In the genomic region with DNA sequence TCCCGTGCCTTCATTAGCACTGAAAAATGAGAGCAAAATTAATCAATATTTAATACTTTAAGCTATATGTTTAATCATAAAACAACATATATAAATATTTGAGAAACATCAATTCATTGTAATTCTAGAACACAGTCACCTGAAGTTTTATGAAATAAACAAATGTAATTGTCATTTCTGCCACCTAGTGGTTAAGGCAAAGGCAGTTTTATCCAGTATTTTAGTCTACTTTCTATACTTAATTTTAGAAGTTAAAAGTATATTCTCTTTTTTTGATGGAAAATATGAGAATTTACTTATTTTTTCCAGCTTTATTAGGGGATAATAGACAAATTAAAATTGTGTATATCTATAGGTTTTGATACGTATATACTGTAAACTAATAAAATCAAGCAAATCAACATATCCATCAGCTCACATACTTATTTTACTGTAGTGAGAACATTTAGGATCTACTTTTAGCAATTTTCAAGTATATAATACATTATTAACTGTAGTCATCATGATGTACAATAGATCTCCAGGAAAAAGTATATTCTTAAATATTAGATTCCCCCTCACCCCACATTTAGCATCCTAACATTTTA, we compare ENCODE assay signal across 8 cellular contexts. TPM values are rescaled to one million over a fixed set of nuclear protein-coding genes. Genes with fewer than 3 reads are reported as not detected.
DNase-seq lines count a peak whose midpoint lies in the region; ATAC-seq and TF ChIP-seq lines count a peak whose summit lies in the region.

No MANE protein-coding gene starts in this region.

- CTCF ChIA-PET in OCI-LY7 (lab: Charles Lee; ENCODE audit: unreplicated experiment), result interaction anchor here (0.9 kb wide), 1 partner anchor 142 kb away, joined by 3 read pairs; no protein-coding TSS in a partner anchor

- H3K27me3 ChIP-seq in left ventricle myocardium inferior (ENCODE audit: low read depth) (no peaks in the 10 kb centered on the region), foreskin keratinocyte (no peaks in the 10 kb centered on the region)

- intact Hi-C loops in left ventricle myocardium inferior (cut with micrococcal nuclease), result no loop called here
- intact Hi-C loops in left ventricle myocardium superior (cut with micrococcal nuclease), result no loop called here
- intact Hi-C loops in OCI-LY7 (cut with micrococcal nuclease; ENCODE audit: unreplicated experiment), result loop anchor here (5.0 kb wide), 1 partner anchor 417 kb away; a partner anchor contains a TSS

- no peaks in the 10 kb centered on the region for H3K4me1 Mint-ChIP-seq in type B pancreatic cell (ENCODE audit: unreplicated experiment)

- no peaks in the 10 kb centered on the region for H4K20me1 ChIP-seq in OCI-LY7 (ENCODE audit: insufficient read depth, low read length)

- H3K4me1 ChIP-seq in left ventricle myocardium inferior (no peaks in the 10 kb centered on the region), OCI-LY7 (ENCODE audit: insufficient read depth, low read length, poor library complexity, severe bottlenecking) (no peaks in the 10 kb centered on the region), foreskin keratinocyte (no peaks in the 10 kb centered on the region)

- peaks cover 19% of the 10 kb centered on the region for H3K36me3 Mint-ChIP-seq in type B pancreatic cell

- H3K27me3 Mint-ChIP-seq in type B pancreatic cell, result no peaks in the 10 kb centered on the region

- H3K27ac Mint-ChIP-seq in type B pancreatic cell, result no peak overlapping the region

- no peak overlapping the region for H3K4me3 Mint-ChIP-seq in type B pancreatic cell

- H3K9me2 ChIP-seq in OCI-LY7 (ENCODE audit: insufficient read depth, low read length), result no peaks in the 10 kb centered on the region

- H2AFZ ChIP-seq in OCI-LY7 (ENCODE audit: low read length), result no peak overlapping the region

- ATAC-seq in left ventricle myocardium superior (no peak), foreskin keratinocyte (no peak), omental fat pad (ENCODE audit: low FRiP score) (no peak)

- H3K27ac ChIP-seq in left ventricle myocardium inferior (replicated peaks) (no peak overlapping the region), OCI-LY7 (ENCODE audit: low read depth, low read length, poor library complexity, severe bottlenecking) (no peak overlapping the region), foreskin keratinocyte (no peak overlapping the region)

- BruUV-seq in OCI-LY7 (replicated peaks; lab: Mats Ljungman, UMichigan), result no TSS peak

- DNase-seq in left ventricle myocardium inferior (no peak), left ventricle myocardium superior (no peak), OCI-LY7 (ENCODE audit: low spot score) (peak; percentile 50), foreskin keratinocyte (no peak), type B pancreatic cell (ENCODE audit: extremely low spot score, unreplicated experiment) (no peak), epidermal melanocyte (ENCODE audit: insufficient read length, low spot score) (no peak), 8988T (no peak), omental fat pad (ENCODE audit: low spot score) (no peak)

- TF ChIP-seq CTCF in left ventricle myocardium inferior (IDR thresholded peaks at IDR 0.05; ENCODE audit: borderline replicate concordance) (peak; percentile 69), OCI-LY7 (conservative IDR thresholded peaks at IDR 0.05; ENCODE audit: low read length) (peak; percentile 94), foreskin keratinocyte (conservative IDR thresholded peaks at IDR 0.05) (peak; percentile 70), type B pancreatic cell (conservative IDR thresholded peaks at IDR 0.05) (peak; percentile 89), omental fat pad (IDR thresholded peaks at IDR 0.05) (no peak)

- peaks cover 49% of the 10 kb centered on the region for H3K36me3 ChIP-seq in left ventricle myocardium inferior
- peaks cover 79% of the 10 kb centered on the region for H3K36me3 ChIP-seq in OCI-LY7 (ENCODE audit: insufficient read depth, low read length)

- POLR2A ChIA-PET in OCI-LY7 (lab: Charles Lee), result interaction anchor here (0.6 to 1.5 kb wide), 5 partner anchors 16 to 668 kb away, joined by 3 to 6 read pairs (median 3); a partner anchor contains a TSS

- no peak overlapping the region for H3K4me2 ChIP-seq in OCI-LY7 (ENCODE audit: low read length)

- H3K9me3 Mint-ChIP-seq in type B pancreatic cell, result no peaks in the 10 kb centered on the region

- H3K4me3 ChIP-seq in left ventricle myocardium inferior, result no peak overlapping the region
- H3K4me3 ChIP-seq in OCI-LY7 (ENCODE audit: low read depth, low read length, poor library complexity, severe bottlenecking), result no peak overlapping the region

- no peaks in the 10 kb centered on the region for H3K9me3 ChIP-seq in left ventricle myocardium inferior (replicated peaks)
- H3K9me3 ChIP-seq in OCI-LY7 (ENCODE audit: low read length), result no peaks in the 10 kb centered on the region

- H3K79me2 ChIP-seq in OCI-LY7 (ENCODE audit: insufficient read depth, low read depth, low read length), result peaks cover 6% of the 10 kb centered on the region; the same call in 1 of the 2 replicates

RNA-seq across cellular contexts. Expression of a gene that starts 16.9 kb away (rescaled TPM):
- 5.4 TPM for total RNA-seq in left ventricle myocardium inferior
- total RNA-seq in left ventricle myocardium superior, result 5.5 TPM
- 14.9 and 16.0 TPM in 2 replicates for total RNA-seq in OCI-LY7 (2014; rRNA removed; shearing (Covaris generic))
- total RNA-seq in OCI-LY7 (2022), result 12.3 and 12.6 TPM in 2 replicates
- total RNA-seq in foreskin keratinocyte, result 14.1 and 14.2 TPM in 2 replicates
- polyA plus RNA-seq in foreskin keratinocyte, result 8.2 and 9.8 TPM in 2 replicates
- total RNA-seq in type B pancreatic cell (ENCODE audit: low replicate concordance), result 9.0 and 14.5 TPM in 2 replicates
- 10 to 100 TPM in 3 of 4 donors, 1 to 10 TPM in 1; 9.4 to 17.3 (median 12.4) TPM for total RNA-seq in omental fat pad

RNA-seq across cellular contexts. Expression of a gene that starts 33.7 kb away (rescaled TPM):
- total RNA-seq in left ventricle myocardium inferior (2.4 TPM), left ventricle myocardium superior (2.8 TPM), OCI-LY7 (2022) (17.6 and 17.8 TPM in 2 replicates), foreskin keratinocyte (7.6 and 9.5 TPM in 2 replicates), type B pancreatic cell (ENCODE audit: low replicate concordance) (6.2 and 10.0 TPM in 2 replicates), omental fat pad (1 to 10 TPM; 3.2 to 5.5 (median 4.6) TPM)
- total RNA-seq in OCI-LY7 (2014; rRNA removed; shearing (Covaris generic)), result 15.9 and 20.2 TPM in 2 replicates
- 3.0 and 4.4 TPM in 2 replicates for polyA plus RNA-seq in foreskin keratinocyte

RNA-seq across cellular contexts. Expression of a gene that starts 57.1 kb away (rescaled TPM):
- not detected for total RNA-seq in left ventricle myocardium inferior
- total RNA-seq in left ventricle myocardium superior, result not detected
- total RNA-seq in OCI-LY7 (2014; rRNA removed; shearing (Covaris generic)), result not detected in 2 replicates
- total RNA-seq in OCI-LY7 (2022), result not detected in 2 replicates
- 0.85 and 1.5 TPM in 2 replicates for total RNA-seq in foreskin keratinocyte
- 0.70 and 1.0 TPM in 2 replicates for polyA plus RNA-seq in foreskin keratinocyte
- 9.4 and 38.0 TPM in 2 replicates for total RNA-seq in type B pancreatic cell (ENCODE audit: low replicate concordance)
- not detected for total RNA-seq in omental fat pad

Comparison
In these comparisons a context has a peak if more than half of its experiments do, and no peak if none do; other contexts are left out.
1. CTCF ChIP-seq: peak in left ventricle myocardium inferior (single experiment), OCI-LY7 (single experiment), foreskin keratinocyte (single experiment) and type B pancreatic cell (single experiment); none in omental fat pad (0 of 3).